17 cellular contexts compared by ENCODE assay signal in genomic region chr17:78134899-78135385, GRCh38. TPM values are rescaled to one million over a fixed set of nuclear protein-coding genes. Genes with fewer than 3 reads are reported as not detected.
DNase-seq lines count a peak whose midpoint lies in the region; ATAC-seq lines count a peak whose summit lies in the region.
"Had no signal": no experiment of that assay in that cellular context is flagged by ENCODE, and none has a peak within 500 bp of the region (broad histone marks: within the 10 kb centered on the region; RNA-seq: fewer than 3 reads in every experiment).

No MANE protein-coding gene starts in this region.

- peak overlapping the region; percentile 33 for H3K27ac ChIP-seq in effector memory CD4-positive, alpha-beta T cell (ENCODE audit: insufficient read depth, low read length, poor library complexity, severe bottlenecking)
- H3K27ac ChIP-seq: cardiac muscle cell, epithelial cell of prostate, RWPE1, thoracic aorta, vagina had no signal

- no peak for ATAC-seq in activated naive CD8-positive, alpha-beta T cell treated with anti-CD3 and anti-CD28 coated beads, Interleukin-2, amount 10 ng/mL, durations not matched to agents 7 days and 5 days (ENCODE audit: low read depth)
- no peak for ATAC-seq in stimulated activated effector memory CD8-positive, alpha-beta T cell treated with anti-CD3 and anti-CD28 coated beads, Interleukin-12 subunit alpha, Interleukin-12 subunit beta, amount 100 ng/mL, for 72 hours

- H3K27me3 Mint-ChIP-seq in activated naive CD8-positive, alpha-beta T cell treated with anti-CD3 and anti-CD28 coated beads, Interleukin-2, amount 10 ng/mL, durations not matched to agents 7 days and 5 days: no peaks in the 10 kb centered on the region
- H3K27me3 Mint-ChIP-seq in activated naive CD8-positive, alpha-beta T cell treated with anti-CD3 and anti-CD28 coated beads for 36 hours: no peaks in the 10 kb centered on the region
- no peaks in the 10 kb centered on the region for H3K27me3 Mint-ChIP-seq in IgD-negative memory B cell
- H3K27me3 Mint-ChIP-seq: memory B cell had no signal

- H3K36me3 ChIP-seq in effector memory CD4-positive, alpha-beta T cell (ENCODE audit: control insufficient read depth, insufficient read depth, low read length): peaks cover 44% of the 10 kb centered on the region
- H3K36me3 ChIP-seq: cardiac muscle cell, thoracic aorta, vagina had no signal

- no peaks in the 10 kb centered on the region for H3K27me3 ChIP-seq in effector memory CD4-positive, alpha-beta T cell (replicated peaks; ENCODE audit: control insufficient read depth, insufficient read depth, low read length, poor library complexity, severe bottlenecking)
- H3K27me3 ChIP-seq: cardiac muscle cell, vagina had no signal

- H3K4me1 ChIP-seq in effector memory CD4-positive, alpha-beta T cell (ENCODE audit: control insufficient read depth, insufficient read depth, low read length, poor library complexity, severe bottlenecking): peaks cover 70% of the 10 kb centered on the region

- no peaks in the 10 kb centered on the region for H3K9me3 ChIP-seq in effector memory CD4-positive, alpha-beta T cell (ENCODE audit: control insufficient read depth, low read length)
- H3K9me3 ChIP-seq: thoracic aorta, vagina had no signal

- H3K36me3 Mint-ChIP-seq in activated naive CD8-positive, alpha-beta T cell treated with anti-CD3 and anti-CD28 coated beads, Interleukin-2, amount 10 ng/mL, durations not matched to agents 7 days and 5 days: peaks cover 44% of the 10 kb centered on the region
- peaks cover 62% of the 10 kb centered on the region for H3K36me3 Mint-ChIP-seq in activated naive CD8-positive, alpha-beta T cell treated with anti-CD3 and anti-CD28 coated beads for 36 hours
- H3K36me3 Mint-ChIP-seq in IgD-negative memory B cell: peaks cover 8% of the 10 kb centered on the region
- H3K36me3 Mint-ChIP-seq in stimulated activated effector memory CD8-positive, alpha-beta T cell treated with anti-CD3 and anti-CD28 coated beads, Interleukin-12 subunit alpha, Interleukin-12 subunit beta, amount 100 ng/mL, for 72 hours: peaks cover 98% of the 10 kb centered on the region

- H3K4me3 Mint-ChIP-seq in activated naive CD8-positive, alpha-beta T cell treated with anti-CD3 and anti-CD28 coated beads, Interleukin-2, amount 10 ng/mL, durations not matched to agents 7 days and 5 days: peak overlapping the region; percentile 10
- H3K4me3 Mint-ChIP-seq in activated naive CD8-positive, alpha-beta T cell treated with anti-CD3 and anti-CD28 coated beads for 36 hours: no peak overlapping the region
- peak overlapping the region in 1 of 4 donors; percentile 77 for H3K4me3 Mint-ChIP-seq in IgD-negative memory B cell
- H3K4me3 Mint-ChIP-seq in stimulated activated effector memory CD8-positive, alpha-beta T cell treated with anti-CD3 and anti-CD28 coated beads, Interleukin-12 subunit alpha, Interleukin-12 subunit beta, amount 100 ng/mL, for 72 hours: peak overlapping the region; percentile 99

- H3K27ac Mint-ChIP-seq in activated naive CD8-positive, alpha-beta T cell treated with anti-CD3 and anti-CD28 coated beads, Interleukin-2, amount 10 ng/mL, durations not matched to agents 7 days and 5 days: no peak overlapping the region
- no peak overlapping the region for H3K27ac Mint-ChIP-seq in activated naive CD8-positive, alpha-beta T cell treated with anti-CD3 and anti-CD28 coated beads for 36 hours
- H3K27ac Mint-ChIP-seq in IgD-negative memory B cell: peak overlapping the region in 2 of 3 donors; percentile 78 to 94
- no peak overlapping the region for H3K27ac Mint-ChIP-seq in stimulated activated effector memory CD8-positive, alpha-beta T cell treated with anti-CD3 and anti-CD28 coated beads, Interleukin-12 subunit alpha, Interleukin-12 subunit beta, amount 100 ng/mL, for 72 hours

- no peak overlapping the region for H3K4me3 ChIP-seq in effector memory CD4-positive, alpha-beta T cell (ENCODE audit: insufficient read depth, low read depth, low read length, poor library complexity, severe bottlenecking)
- H3K4me3 ChIP-seq: cardiac muscle cell, thoracic aorta, vagina had no signal

- no peaks in the 10 kb centered on the region for H3K9me3 Mint-ChIP-seq in activated naive CD8-positive, alpha-beta T cell treated with anti-CD3 and anti-CD28 coated beads, Interleukin-2, amount 10 ng/mL, durations not matched to agents 7 days and 5 days
- no peaks in the 10 kb centered on the region for H3K9me3 Mint-ChIP-seq in activated naive CD8-positive, alpha-beta T cell treated with anti-CD3 and anti-CD28 coated beads for 36 hours
- no peaks in the 10 kb centered on the region for H3K9me3 Mint-ChIP-seq in IgD-negative memory B cell
- H3K9me3 Mint-ChIP-seq in stimulated activated effector memory CD8-positive, alpha-beta T cell treated with anti-CD3 and anti-CD28 coated beads, Interleukin-12 subunit alpha, Interleukin-12 subunit beta, amount 100 ng/mL, for 72 hours: no peaks in the 10 kb centered on the region
- H3K9me3 Mint-ChIP-seq: memory B cell had no signal

- POLR2A ChIA-PET in activated naive CD8-positive, alpha-beta T cell treated with anti-CD3 and anti-CD28 coated beads, Interleukin-2, amount 10 ng/mL, durations not matched to agents 7 days and 5 days (lab: Charles Lee): interaction anchor here (0.6 to 14.8 kb wide), 5 partner anchors 9 to 1401 kb away, joined by 3 to 380 read pairs (median 11); partner anchors contain the start of genes TMC6 and TMC8

- no peak for DNase-seq in activated naive CD8-positive, alpha-beta T cell treated with anti-CD3 and anti-CD28 coated beads, Interleukin-2, amount 10 ng/mL, durations not matched to agents 7 days and 5 days
- DNase-seq in activated naive CD8-positive, alpha-beta T cell treated with anti-CD3 and anti-CD28 coated beads for 36 hours: no peak
- no peak for DNase-seq in effector memory CD4-positive, alpha-beta T cell
- DNase-seq in stimulated activated effector memory CD8-positive, alpha-beta T cell treated with anti-CD3 and anti-CD28 coated beads, Interleukin-12 subunit alpha, Interleukin-12 subunit beta, amount 100 ng/mL, for 72 hours (ENCODE audit: low spot score in 2 of 2): no peak
- DNase-seq in anterior cingulate cortex (lab: John Stamatoyannopoulos, UW): no peak
- no peak for DNase-seq in activated CD4-positive, alpha-beta T cell treated with anti-CD3 and anti-CD28 coated beads for 48 hours
- DNase-seq: GF-D8 had no signal

- H3K4me1 Mint-ChIP-seq in activated naive CD8-positive, alpha-beta T cell treated with anti-CD3 and anti-CD28 coated beads, Interleukin-2, amount 10 ng/mL, durations not matched to agents 7 days and 5 days: peaks cover 51% of the 10 kb centered on the region
- H3K4me1 Mint-ChIP-seq in activated naive CD8-positive, alpha-beta T cell treated with anti-CD3 and anti-CD28 coated beads for 36 hours: peaks cover 59% of the 10 kb centered on the region
- H3K4me1 Mint-ChIP-seq in IgD-negative memory B cell: peaks cover 19 to 47% (median 45%) of the 10 kb centered on the region in 3 donors
- peaks cover 86% of the 10 kb centered on the region for H3K4me1 Mint-ChIP-seq in stimulated activated effector memory CD8-positive, alpha-beta T cell treated with anti-CD3 and anti-CD28 coated beads, Interleukin-12 subunit alpha, Interleukin-12 subunit beta, amount 100 ng/mL, for 72 hours

RNA-seq across cellular contexts. Expression of gene TMC8, which starts 4.4 kb away (rescaled TPM):
- 100 to 1,000 TPM; 336 to 340 TPM for total RNA-seq in activated naive CD8-positive, alpha-beta T cell treated with anti-CD3 and anti-CD28 coated beads, Interleukin-2, amount 10 ng/mL, durations not matched to agents 7 days and 5 days
- total RNA-seq in activated naive CD8-positive, alpha-beta T cell treated with anti-CD3 and anti-CD28 coated beads for 36 hours: 100 to 1,000 TPM; 133 to 136 TPM
- polyA plus RNA-seq in IgD-negative memory B cell: 97.5 TPM

RNA-seq across cellular contexts. Expression of gene TMC6, which starts 6.4 kb away (rescaled TPM):
- 100 to 1,000 TPM; 638 to 646 TPM for total RNA-seq in activated naive CD8-positive, alpha-beta T cell treated with anti-CD3 and anti-CD28 coated beads, Interleukin-2, amount 10 ng/mL, durations not matched to agents 7 days and 5 days
- total RNA-seq in activated naive CD8-positive, alpha-beta T cell treated with anti-CD3 and anti-CD28 coated beads for 36 hours: 100 to 1,000 TPM; 119 to 125 TPM
- polyA plus RNA-seq in IgD-negative memory B cell: 212 TPM

RNA-seq across cellular contexts. Expression of gene C17orf99, which starts 11.2 kb away (rescaled TPM):
- not detected for total RNA-seq in activated naive CD8-positive, alpha-beta T cell treated with anti-CD3 and anti-CD28 coated beads, Interleukin-2, amount 10 ng/mL, durations not matched to agents 7 days and 5 days
- not detected for total RNA-seq in activated naive CD8-positive, alpha-beta T cell treated with anti-CD3 and anti-CD28 coated beads for 36 hours
- polyA plus RNA-seq in IgD-negative memory B cell: not detected
- total RNA-seq: cardiac muscle cell, dermis microvascular lymphatic vessel endothelial cell, left colon, posterior vena cava, thoracic aorta, vagina had no signal
- polyA plus RNA-seq: cardiac muscle cell had no signal

RNA-seq across cellular contexts. Expression of gene SYNGR2, which starts 33.4 kb away (rescaled TPM):
- 10 to 100 TPM; 43.2 to 50.5 TPM for total RNA-seq in activated naive CD8-positive, alpha-beta T cell treated with anti-CD3 and anti-CD28 coated beads, Interleukin-2, amount 10 ng/mL, durations not matched to agents 7 days and 5 days
- 100 to 1,000 TPM; 126 to 127 TPM for total RNA-seq in activated naive CD8-positive, alpha-beta T cell treated with anti-CD3 and anti-CD28 coated beads for 36 hours
- 633 TPM for polyA plus RNA-seq in IgD-negative memory B cell

RNA-seq across cellular contexts. Expression of gene TK1, which starts 51.9 kb away (rescaled TPM):
- total RNA-seq in activated naive CD8-positive, alpha-beta T cell treated with anti-CD3 and anti-CD28 coated beads, Interleukin-2, amount 10 ng/mL, durations not matched to agents 7 days and 5 days: 10 to 100 TPM; 93.1 to 97.8 TPM
- total RNA-seq in activated naive CD8-positive, alpha-beta T cell treated with anti-CD3 and anti-CD28 coated beads for 36 hours: 100 to 1,000 TPM; 144 to 150 TPM
- polyA plus RNA-seq in IgD-negative memory B cell: 7.0 TPM

Comparison
In these comparisons a context has a peak if more than half of its experiments do, and no peak if none do; other contexts are left out.
1. RNA of gene TMC6, which starts 6.4 kb away (total RNA-seq): 638 to 646 TPM in activated naive CD8-positive, alpha-beta T cell treated with anti-CD3 and anti-CD28 coated beads, Interleukin-2, amount 10 ng/mL, durations not matched to agents 7 days and 5 days; 119 to 125 TPM in activated naive CD8-positive, alpha-beta T cell treated with anti-CD3 and anti-CD28 coated beads for 36 hours; every median in the first group is over 4 times any median in the second.
2. H3K27ac Mint-ChIP-seq: peak in IgD-negative memory B cell (2 of 3); none in activated naive CD8-positive, alpha-beta T cell treated with anti-CD3 and anti-CD28 coated beads, Interleukin-2, amount 10 ng/mL, durations not matched to agents 7 days and 5 days (single experiment), activated naive CD8-positive, alpha-beta T cell treated with anti-CD3 and anti-CD28 coated beads for 36 hours (single experiment) and stimulated activated effector memory CD8-positive, alpha-beta T cell treated with anti-CD3 and anti-CD28 coated beads, Interleukin-12 subunit alpha, Interleukin-12 subunit beta, amount 100 ng/mL, for 72 hours (single experiment).